Comparison of ENCODE assay signal across 18 cellular contexts in the genomic region with DNA sequence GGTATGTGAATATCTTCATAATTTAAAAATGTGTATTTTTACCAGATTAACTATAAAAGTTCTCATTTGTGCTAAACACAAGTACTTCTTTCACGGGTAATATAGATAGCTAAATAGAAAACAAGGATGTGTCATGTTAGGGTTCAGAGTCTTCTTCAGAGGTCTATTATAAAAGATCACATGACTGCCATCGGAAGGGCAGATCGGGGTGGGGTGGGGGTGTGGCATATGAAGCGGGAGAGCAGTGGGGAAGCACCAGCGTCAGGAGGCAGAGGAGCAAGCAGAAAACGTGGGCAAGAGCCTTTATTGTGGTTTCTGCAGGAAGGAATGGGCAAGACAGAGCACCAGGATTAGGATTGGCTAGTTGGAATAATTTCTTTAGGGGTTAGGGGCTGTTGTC.
DNase-seq lines count a peak whose midpoint lies in the region; ATAC-seq, FAIRE-seq and TF ChIP-seq lines count a peak whose summit lies in the region.
"Had no signal": no experiment of that assay in that cellular context is flagged by ENCODE, and none has a peak within 500 bp of the region (broad histone marks: within the 10 kb centered on the region; RNA-seq: fewer than 3 reads in every experiment).

No MANE protein-coding gene starts in this region.

- no peak overlapping the region for H3K4me3 ChIP-seq in H7 (ENCODE audit: insufficient read depth, low read depth, low read length)
- H3K4me3 ChIP-seq in endodermal cell (ENCODE audit: low read length): no peak overlapping the region
- H3K4me3 ChIP-seq in small intestine (ENCODE audit: low read depth in 1 of 2, low read length in 2 of 2): no peak overlapping the region
- H3K4me3 ChIP-seq in PC-9: no peak overlapping the region

- BruUV-seq in PC-9 (replicated peaks; lab: Mats Ljungman, UMichigan): no TSS peak

- H3K27me3 ChIP-seq in H7 (ENCODE audit: control insufficient read depth, insufficient read depth, low read length): no peaks in the 10 kb centered on the region
- H3K27me3 ChIP-seq in endodermal cell (ENCODE audit: control insufficient read depth, insufficient read depth, low read length, poor library complexity, severe bottlenecking): no peaks in the 10 kb centered on the region
- no peaks in the 10 kb centered on the region for H3K27me3 ChIP-seq in small intestine (ENCODE audit: control insufficient read depth in 2 of 2, insufficient read depth in 2 of 2, low read length in 2 of 2)
- H3K27me3 ChIP-seq in PC-9 (ENCODE audit: insufficient read depth, low read depth): no peaks in the 10 kb centered on the region

- TF ChIP-seq CTCF in endodermal cell (conservative IDR thresholded peaks at IDR 0.05) (no peak), PC-9 (conservative IDR thresholded peaks at IDR 0.05) (no peak)

- H3K4me1 Mint-ChIP-seq in endodermal cell: peaks cover 8% of the 10 kb centered on the region

- H3K9me3 ChIP-seq in endodermal cell (ENCODE audit: control insufficient read depth, low read length) (peaks cover 5% of the 10 kb centered on the region), small intestine (ENCODE audit: control insufficient read depth, low read depth) (no peaks in the 10 kb centered on the region), PC-9 (ENCODE audit: insufficient read depth, low read depth) (no peaks in the 10 kb centered on the region)
- H3K9me3 ChIP-seq: Caco-2 had no signal

- peak; percentile 41 for FAIRE-seq in small intestine (lab: Jason Lieb, UNC)
- FAIRE-seq: GM12892, RCC 7860 had no signal

- no peak overlapping the region for H3K9ac ChIP-seq in endodermal cell (ENCODE audit: extremely low read depth, low read length, poor library complexity, severe bottlenecking)

- H3K4me2 ChIP-seq in PC-9: no peak overlapping the region

- no peak overlapping the region for H3K4me3 Mint-ChIP-seq in endodermal cell
- H3K4me3 Mint-ChIP-seq: HFFc6 had no signal

- POLR2A ChIA-PET in PC-9 (lab: Charles Lee; ENCODE audit: unreplicated experiment): no interaction called here

- peak overlapping the region; percentile 10 for H3K27ac Mint-ChIP-seq in endodermal cell
- H3K27ac Mint-ChIP-seq: HFFc6 had no signal

- CTCF ChIA-PET in PC-9 (lab: Charles Lee): no interaction called here

- H2AFZ ChIP-seq in PC-9: no peak overlapping the region

- intact Hi-C loops in PC-9 (cut with micrococcal nuclease; ENCODE audit: unreplicated experiment): no loop called here

- peaks cover 76% of the 10 kb centered on the region for H3K36me3 Mint-ChIP-seq in endodermal cell (ENCODE audit: low read depth)

- no peaks in the 10 kb centered on the region for H3K27me3 Mint-ChIP-seq in endodermal cell (ENCODE audit: insufficient read depth)

- H3K79me2 ChIP-seq in PC-9 (ENCODE audit: low read depth): no peaks in the 10 kb centered on the region

- no peaks in the 10 kb centered on the region for H3K9me2 ChIP-seq in PC-9 (ENCODE audit: insufficient read depth)

- no peak for ATAC-seq in GM19452 (IDR thresholded peaks at IDR 0.05; ENCODE audit: unreplicated experiment)

- DNase-seq in H7: peak; percentile 21
- peak; percentile 9 for DNase-seq in RPMI7951 (ENCODE audit: low read depth)
- DNase-seq in endodermal cell: no peak
- DNase-seq in small intestine: peak; percentile 90
- no peak for DNase-seq in NCI-H774 (lab: John Stamatoyannopoulos, UW)
- no peak for DNase-seq in PC-9
- no peak for DNase-seq in AG08395 (ENCODE audit: low spot score)
- DNase-seq: Caco-2, DMS153, HFFc6, NCI-H1417 treated with DMSO at 0.1 percent for 48 hours, NCI-H2029, NCI-H446 treated with DMSO at 0.1 percent for 48 hours, SIG-M5 had no signal

- WGBS in endodermal cell (ENCODE audit: insufficient coverage in 1 of 2, insufficient read length in 1 of 2), 2 experiments: 79 to 84% methylated on average over 4 to 6 of the region's 6 CpGs
- WGBS in small intestine, 3 donors: 16 to 58% (median 34%) methylated on average over 6 of the region's 6 CpGs

- no peaks in the 10 kb centered on the region for H3F3A ChIP-seq in PC-9 (ENCODE audit: insufficient read depth, low read depth)

- H4K20me1 ChIP-seq in PC-9 (ENCODE audit: insufficient read depth): no peaks in the 10 kb centered on the region

- H3K27ac ChIP-seq in endodermal cell (ENCODE audit: low read depth, low read length) (no peak overlapping the region), small intestine (ENCODE audit: low read depth in 1 of 2, low read length in 1 of 2) (no peak overlapping the region), PC-9 (no peak overlapping the region)
- H3K27ac ChIP-seq: C4-2B had no signal

- H3K36me3 ChIP-seq in H7 (replicated peaks; ENCODE audit: control insufficient read depth, insufficient read depth, low read length) (peaks cover 12% of the 10 kb centered on the region), endodermal cell (ENCODE audit: control insufficient read depth, insufficient read depth, low read length) (peaks cover 84% of the 10 kb centered on the region), small intestine (ENCODE audit: control insufficient read depth in 2 of 2, insufficient read depth in 2 of 2, low read length in 2 of 2) (peaks cover 0 to 17% of the 10 kb centered on the region in 2 donors), PC-9 (ENCODE audit: low read depth) (no peaks in the 10 kb centered on the region)

- no peaks in the 10 kb centered on the region for H3K4me1 ChIP-seq in endodermal cell (ENCODE audit: control insufficient read depth, insufficient read depth, low read length)
- peaks cover 0 to 3% of the 10 kb centered on the region in 2 donors for H3K4me1 ChIP-seq in small intestine (ENCODE audit: control insufficient read depth in 2 of 2, insufficient read depth in 1 of 2, low read depth in 1 of 2, low read length in 1 of 2)
- H3K4me1 ChIP-seq in PC-9 (replicated peaks; ENCODE audit: insufficient read depth): no peaks in the 10 kb centered on the region
- H3K4me1 ChIP-seq: Caco-2 had no signal

- no peaks in the 10 kb centered on the region for H3K9me3 Mint-ChIP-seq in endodermal cell
- H3K9me3 Mint-ChIP-seq: HFFc6 had no signal

Comparison
In these comparisons a context has a peak if more than half of its experiments do, and no peak if none do; other contexts are left out.
1. DNase-seq: peak in H7 (single experiment), RPMI7951 (single experiment) and small intestine (single experiment); none in endodermal cell (single experiment), NCI-H774 (single experiment), PC-9 (0 of 2) and AG08395 (single experiment).